9 cellular contexts compared by ENCODE assay signal in genomic region chr12:12890492-12890814, GRCh38. TPM values are rescaled to one million over a fixed set of nuclear protein-coding genes. Genes with fewer than 3 reads are reported as not detected.
DNase-seq lines count a peak whose midpoint lies in the region; ATAC-seq and TF ChIP-seq lines count a peak whose summit lies in the region.
"Had no signal": no experiment of that assay in that cellular context is flagged by ENCODE, and none has a peak within 500 bp of the region (broad histone marks: within the 10 kb centered on the region; RNA-seq: fewer than 3 reads in every experiment).

No MANE protein-coding gene starts in this region.

- H3K27me3 ChIP-seq in heart right ventricle (peaks cover 0 to 49% (median 31%) of the 10 kb centered on the region in 7 donors), sigmoid colon (peaks cover 0 to 7% (median 0%) of the 10 kb centered on the region in 3 donors)

- peak overlapping the region; percentile 63 for H3K4me3 ChIP-seq in WI38 (ENCODE audit: low read depth, low read length)
- H3K4me3 ChIP-seq in heart right ventricle, result peak overlapping the region in 9 of 10 donors; percentile 21 to 63 (median 58)
- H3K4me3 ChIP-seq in sigmoid colon, result peak overlapping the region; percentile 39 to 57 (median 56)

- peak; percentile 32 for DNase-seq in HCEC 1CT
- DNase-seq in heart right ventricle, result no peak
- DNase-seq in sigmoid colon, result no peak
- DNase-seq in stimulated activated naive CD4-positive, alpha-beta T cell treated with Interleukin-2 at 50 U/mL for 16 hours (lab: John Stamatoyannopoulos, UW), result no peak
- no peak for DNase-seq in ureter (ENCODE audit: low spot score)
- DNase-seq in NOMO-1 treated with dmso at 0.1 percent for 144 hours (lab: John Stamatoyannopoulos, UW; ENCODE audit: unreplicated experiment), result no peak

- TF ChIP-seq EP300 in sigmoid colon (IDR thresholded peaks at IDR 0.05), result no peak

- H3K9me3 ChIP-seq in heart right ventricle, result no peaks in the 10 kb centered on the region
- no peaks in the 10 kb centered on the region for H3K9me3 ChIP-seq in sigmoid colon

- H3K4me1 ChIP-seq in heart right ventricle (peaks cover 0 to 19% (median 12%) of the 10 kb centered on the region in 9 donors), sigmoid colon (peaks cover 0 to 18% (median 10%) of the 10 kb centered on the region in 4 donors)

- H3K27ac ChIP-seq in heart right ventricle (peak overlapping the region in 6 of 10 donors; percentile 18 to 69 (median 53)), sigmoid colon (peak overlapping the region in 3 of 4 donors; percentile 64 to 80 (median 65))

- ATAC-seq in heart right ventricle (peak in 5 of 8 donors; percentile 6 to 16 (median 10)), GM19328 (IDR thresholded peaks at IDR 0.05; ENCODE audit: unreplicated experiment) (no peak)

- H3K36me3 ChIP-seq in heart right ventricle (no peaks in the 10 kb centered on the region), sigmoid colon (no peaks in the 10 kb centered on the region)

- no peak for TF ChIP-seq POLR2A in sigmoid colon (IDR thresholded peaks at IDR 0.05)

- intact Hi-C loops in heart right ventricle (cut with DNase I), result no loop called here
- intact Hi-C loops in sigmoid colon (cut with DNase I), result loop anchor here (10.0 kb wide), 2 partner anchors 76 to 106 kb away; partner anchors contain the start of genes APOLD1 and DDX47

- TF ChIP-seq CTCF in WI38 (IDR thresholded peaks at IDR 0.05; ENCODE audit: low read depth, low read length) (no peak), heart right ventricle (IDR thresholded peaks at IDR 0.05) (no peak), sigmoid colon (IDR thresholded peaks at IDR 0.05) (no peak)

- 16 to 21% methylated on average over 12 of the region's 12 CpGs for WGBS in heart right ventricle, 2 donors
- 6 to 26% methylated on average over 12 of the region's 12 CpGs for WGBS in sigmoid colon, 2 donors

RNA-seq across cellular contexts. Expression of gene GPRC5A, which starts 0.9 kb away (rescaled TPM):
- total RNA-seq in heart right ventricle (1 to 10 TPM in 3 of 10 donors, under 1 TPM in 7; 0.26 to 4.5 (median 0.88) TPM), sigmoid colon (10 to 100 TPM in 1 of 4 donors, 1 to 10 TPM in 3; 2.1 to 11.4 (median 2.8) TPM), ureter (26.2 TPM)
- polyA plus RNA-seq in heart right ventricle (under 1 TPM; 0.75 to 0.95 TPM), sigmoid colon (10 to 100 TPM; 13.8 to 75.5 (median 30.5) TPM)
- total RNA-seq: activated CD8-positive, alpha-beta memory T cell treated with anti-CD3 and anti-CD28 coated beads for 36 hours had no signal
